In genomic region chr4:185016946-185017797, GRCh38 we compare ENCODE assay signal across 20 cellular contexts. TPM values are rescaled to one million over a fixed set of nuclear protein-coding genes. Genes with fewer than 3 reads are reported as not detected.
A peak's percentile ranks its signal among the peaks of the same experiment; 100 is the strongest.
DNase-seq lines count a peak whose midpoint lies in the region; ATAC-seq, FAIRE-seq and TF ChIP-seq lines count a peak whose summit lies in the region.
"Had no signal": no experiment of that assay in that cellular context is flagged by ENCODE, and none has a peak within 500 bp of the region (broad histone marks: within the 10 kb centered on the region; RNA-seq: fewer than 3 reads in every experiment).

No MANE protein-coding gene starts in this region.

- H3K9me3 ChIP-seq in K562 (replicated peaks; ENCODE audit: control insufficient read depth, insufficient read depth, low read depth, low read length), result no peaks in the 10 kb centered on the region
- H3K9me3 ChIP-seq in iPS-20b (ENCODE audit: insufficient read depth, low read depth, low read length), result no peaks in the 10 kb centered on the region; the same call in 1 of the 2 replicates

- H4K20me1 ChIP-seq in K562 (replicated peaks; ENCODE audit: control insufficient read depth, insufficient read depth, low read length), result no peaks in the 10 kb centered on the region

- H3K27me3 ChIP-seq in K562 (ENCODE audit: control insufficient read depth in 2 of 2, insufficient read depth in 2 of 2, low read length in 2 of 2), result peaks cover 51 to 84% of the 10 kb centered on the region in 2 experiments
- H3K27me3 ChIP-seq in iPS-20b (ENCODE audit: insufficient read depth, low read length), result peaks cover 100% of the 10 kb centered on the region

- H3K36me3 ChIP-seq in K562 (ENCODE audit: control insufficient read depth, insufficient read depth, low read length) (no peaks in the 10 kb centered on the region), iPS-20b (ENCODE audit: insufficient read depth, low read depth, low read length) (no peaks in the 10 kb centered on the region)

- TF ChIP-seq POLR2A in K562 (conservative IDR thresholded peaks at IDR 0.05), result no peak

- in situ Hi-C loops in K562 (cut with MboI), result no loop called here

- no peak for ATAC-seq in K562
- ATAC-seq: activated naive CD4-positive, alpha-beta T cell treated with anti-CD3 and anti-CD28 coated beads, Interleukin-2, amount 50 U/mL, for 72 hours; left cardiac atrium had no signal

- TF ChIP-seq CTCF in AG10803 (conservative IDR thresholded peaks at IDR 0.05; ENCODE audit: low read length) (no peak), K562 (IDR thresholded peaks at IDR 0.05 in 2 of 3, conservative IDR thresholded peaks at IDR 0.05 in 1 of 3; ENCODE audit: insufficient read depth in 2 of 3, low read depth in 1 of 3, low read length in 3 of 3) (no peak)

- H3K27ac ChIP-seq in K562 (ENCODE audit: extremely low read depth, low read depth, low read length), result no peak overlapping the region
- no peak overlapping the region for H3K27ac ChIP-seq in iPS-20b (ENCODE audit: low read length)
- H3K27ac ChIP-seq: parathyroid adenoma had no signal

- intact Hi-C loops in K562 (cut with micrococcal nuclease), result no loop called here

- POLR2A ChIA-PET in K562 (lab: Yijun Ruan, JAX), result interaction anchor here (0.6 kb wide), 1 partner anchor 10 kb away, joined by 3 read pairs; no protein-coding TSS in a partner anchor

- 6% methylated on average over 28 of the region's 37 CpGs for WGBS in K562 (ENCODE audit: insufficient coverage, low coverage, missing lambda C conversion rate)

- no peaks in the 10 kb centered on the region for H3K9me1 ChIP-seq in K562 (ENCODE audit: control insufficient read depth, insufficient read depth, low read length)

- TF ChIP-seq RAD21 in K562 (CRISPR knock-in tag; conservative IDR thresholded peaks at IDR 0.05 in 1 of 2, IDR thresholded peaks at IDR 0.05 in 1 of 2), result no peak

- no peak for TF ChIP-seq EP300 in K562 (IDR thresholded peaks at IDR 0.05; ENCODE audit: low read length)

- H3K9ac ChIP-seq in K562 (ENCODE audit: insufficient read depth in 1 of 2, low read depth in 2 of 2, low read length in 2 of 2) (no peak overlapping the region), iPS-20b (ENCODE audit: low read depth, low read length) (no peak overlapping the region)
- H3K9ac ChIP-seq: parathyroid adenoma had no signal

- H3K4me3 ChIP-seq in AG10803 (ENCODE audit: low read length) (no peak overlapping the region), K562 (no peak overlapping the region), iPS-20b (ENCODE audit: low read length) (peak overlapping the region; percentile 61)

- no peak overlapping the region for H3K4me2 ChIP-seq in K562 (ENCODE audit: insufficient read depth, low read length)

- peak; percentile 9 for DNase-seq in AG10803 (ENCODE audit: low read depth)
- DNase-seq in ELF-1 (ENCODE audit: low read depth, low spot score), result peak; percentile 16
- DNase-seq in K562 (ENCODE audit: extremely low read depth in 1 of 4, low spot score in 3 of 4), result no peak
- no peak for DNase-seq in stimulated activated CD4-positive, alpha-beta T cell treated with anti-CD3 and anti-CD28 coated beads, Interleukin-1b, Interleukin-23, amount 100 ng/mL, for 48 hours
- no peak for DNase-seq in NCI-H1436 (lab: John Stamatoyannopoulos, UW)
- no peak for DNase-seq in RKO (ENCODE audit: low spot score)
- DNase-seq: activated CD4-positive, CD25-positive, alpha-beta regulatory T cell; central memory CD4-positive, alpha-beta T cell; head of caudate nucleus; KG1; left cardiac atrium; NCI-H1930; NCI-H774 had no signal

- H3K4me1 ChIP-seq in K562 (replicated peaks in 1 of 2; ENCODE audit: control insufficient read depth in 2 of 2, insufficient read depth in 2 of 2, low read length in 2 of 2) (peaks cover 0 to 35% of the 10 kb centered on the region in 2 experiments; a peak in 2 of 5 replicates), iPS-20b (ENCODE audit: insufficient read depth, low read length) (peaks cover 27% of the 10 kb centered on the region; the same call in 1 of the 2 replicates)
- H3K4me1 ChIP-seq: parathyroid adenoma had no signal

- H3K79me2 ChIP-seq in K562 (ENCODE audit: control insufficient read depth, insufficient read depth, low read length), result no peaks in the 10 kb centered on the region
- H3K79me2 ChIP-seq: parathyroid adenoma had no signal

- BruUV-seq in K562 (replicated peaks; lab: Mats Ljungman, UMichigan), result no TSS peak

- CTCF ChIA-PET in K562 (lab: Yijun Ruan, JAX; ENCODE audit: low intra/inter-chr PET ratio), result no interaction called here

- no peak for FAIRE-seq in K562 (lab: Jason Lieb, UNC)
- FAIRE-seq: endometrium, G401.6 had no signal

- no peak overlapping the region for H2AFZ ChIP-seq in K562 (ENCODE audit: low read depth, low read length)
- H2AFZ ChIP-seq: parathyroid adenoma had no signal

TF ChIP-seq in K562, 482 proteins besides CTCF, POLR2A, EP300 and RAD21:
- TF ChIP-seq HDAC6 (IDR thresholded peaks at IDR 0.05; ENCODE audit: low read depth, low read length), result peak; percentile 90; the same call in 1 of the 2 replicates
- no peak for TF ChIP-seq GATAD2A (IDR thresholded peaks at IDR 0.05)
- no peak for TF ChIP-seq ATF7 (IDR thresholded peaks at IDR 0.05)
- TF ChIP-seq RBM22 (IDR thresholded peaks at IDR 0.05; ENCODE audit: low read depth, low read length, poor library complexity, severe bottlenecking), result no peak

RNA-seq across cellular contexts. Expression of gene HELT, which starts 1.1 kb away (rescaled TPM):
- total RNA-seq in K562 (2011; cell fraction: chromatin; rRNA removed; ENCODE audit: low replicate concordance), result not detected in 2 replicates
- total RNA-seq in K562 (2011; cell fraction: nucleolus; rRNA removed), result not detected in 2 replicates
- total RNA-seq in K562 (2011; cell fraction: nucleoplasm; rRNA removed), result not detected in 2 replicates
- total RNA-seq in K562 (2014; rRNA removed) (not detected in 2 replicates), K562 (2014; rRNA removed; fragmentation: Illumina TruSeq; extraction: Trizol) (not detected in 2 replicates), K562 (2015; rRNA removed; fragmentation: Illumina TruSeq; extraction: Trizol) (not detected in 2 replicates), K562 (2021) (not detected in 2 replicates)
- polyA plus RNA-seq in K562 (2011; rRNA removed) (not detected in 2 replicates), K562 (2014; fragmentation: Illumina TruSeq; extraction: Trizol) (not detected in 2 replicates), K562 (2014; fragmentation: Nextera tagmentation; extraction: Ambion mirVana) (not detected), K562 (2014; rRNA removed) (not detected in 2 replicates)
- not detected in 2 replicates for polyA plus RNA-seq in K562 (2011; cell fraction: cytosol; rRNA removed)
- not detected in 2 replicates for polyA plus RNA-seq in K562 (2011; cell fraction: nucleus; rRNA removed)
- polyA plus RNA-seq in K562 (2012), result not detected in 2 replicates
- not detected in 2 replicates for polyA minus RNA-seq in K562 (2011; rRNA and poly(A)+ RNA removed)
- polyA minus RNA-seq in K562 (2011; cell fraction: cytosol; rRNA and poly(A)+ RNA removed), result not detected in 2 replicates
- not detected in 2 replicates for polyA minus RNA-seq in K562 (2011; cell fraction: nucleus; rRNA and poly(A)+ RNA removed)
- total RNA-seq: activated naive CD4-positive, alpha-beta T cell treated with anti-CD3 and anti-CD28 coated beads, Interleukin-2, amount 50 U/mL, for 72 hours; left cardiac atrium; T-helper 1 cell treated with Interleukin-12 subunit alpha and Interleukin-12 subunit beta and Interleukin-4 antibody, amounts not matched to agents 30 ng/mL and 1 ng/mL, for 36 hours had no signal
- polyA plus RNA-seq: CD14-positive monocyte had no signal

Comparison
In these comparisons a context has a peak if more than half of its experiments do, and no peak if none do; other contexts are left out.
1. DNase-seq: peak in AG10803 (single experiment) and ELF-1 (single experiment); none in K562 (0 of 4), stimulated activated CD4-positive, alpha-beta T cell treated with anti-CD3 and anti-CD28 coated beads, Interleukin-1b, Interleukin-23, amount 100 ng/mL, for 48 hours (single experiment), NCI-H1436 (single experiment) and RKO (single experiment).